Comparison of ENCODE assay signal across 8 cellular contexts in the genomic region with DNA sequence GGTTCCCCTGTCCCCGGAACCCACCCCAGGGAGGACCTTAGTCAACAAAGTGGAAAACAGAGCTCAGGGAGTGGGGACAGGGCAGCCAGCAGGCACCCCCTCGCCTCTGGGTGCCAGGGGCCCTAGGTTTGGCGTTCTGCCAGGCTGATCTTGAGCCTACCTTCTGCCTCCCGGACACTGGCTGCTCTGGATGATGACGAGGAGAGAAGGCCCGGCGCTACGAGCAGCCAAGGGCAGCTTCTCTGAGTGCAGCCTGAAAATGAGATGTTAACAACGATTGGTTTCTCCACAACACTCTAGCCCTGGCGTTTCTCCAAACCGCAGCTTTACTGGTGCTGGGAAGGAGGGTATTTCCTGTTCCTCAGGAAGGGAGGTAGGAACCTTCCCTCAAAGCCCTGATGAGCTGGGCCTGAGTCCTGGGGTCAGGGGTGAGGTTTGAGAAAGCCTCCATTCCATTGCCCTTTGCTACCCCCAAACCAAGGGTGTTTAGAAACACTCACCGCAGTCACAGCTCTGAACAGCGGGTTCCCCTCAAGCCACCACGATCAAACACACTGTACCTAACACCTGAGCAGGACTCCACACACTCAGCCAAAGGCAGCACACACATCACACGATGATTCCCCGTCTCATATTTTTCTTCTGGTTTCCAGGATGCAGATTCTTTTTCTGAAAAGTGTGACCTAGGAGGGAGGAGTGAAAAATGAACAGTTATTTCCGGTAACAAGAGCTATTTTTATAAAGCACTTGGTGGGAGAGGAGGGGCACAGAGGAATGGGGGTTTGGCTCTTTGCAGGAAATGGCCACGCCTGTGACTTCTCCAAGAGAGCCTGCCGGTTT. TPM values are rescaled to one million over a fixed set of nuclear protein-coding genes. Genes with fewer than 3 reads are reported as not detected.
DNase-seq lines count a peak whose midpoint lies in the region; ATAC-seq and TF ChIP-seq lines count a peak whose summit lies in the region.

A gene (minus strand): TSS at position 709 of the 840 bp plus-strand sequence. CDS start 1,054 bp downstream, outside the sequence.

- H3K27ac ChIP-seq in angular gyrus (ENCODE audit: low read depth, low read length) (peak within 1 kb of the TSS; percentile 74), right cardiac atrium (ENCODE audit: low read length) (peak within 1 kb of the TSS; percentile 98), skeletal muscle tissue (ENCODE audit: low read depth, low read length) (peak within 1 kb of the TSS; percentile 96)

- peak within 1 kb of the TSS; percentile 79 to 89 (median 81) for H3K9ac ChIP-seq in skeletal muscle tissue (ENCODE audit: low read depth in 1 of 3, low read length in 3 of 3)

- intact Hi-C loops in right cardiac atrium (cut with DNase I), result loop anchor here in 1 of 4 donors (5.0 to 10.0 kb wide), 2 partner anchors 35 to 47 kb away; a partner anchor contains a TSS

- no peaks in the 10 kb centered on the region for H3K9me3 ChIP-seq in right cardiac atrium (ENCODE audit: control insufficient read depth, low read length)
- no peaks in the 10 kb centered on the region for H3K9me3 ChIP-seq in skeletal muscle tissue (ENCODE audit: control insufficient read depth in 3 of 3, low read length in 3 of 3)

- no peak for TF ChIP-seq CTCF in GM10266 (IDR thresholded peaks at IDR 0.05; ENCODE audit: control insufficient read depth, insufficient read depth, low read depth, missing control alignments)

- H3K27me3 ChIP-seq in right cardiac atrium (ENCODE audit: control insufficient read depth, insufficient read depth) (no peaks in the 10 kb centered on the region), skeletal muscle tissue (ENCODE audit: control insufficient read depth in 3 of 3, insufficient read depth in 3 of 3, low read length in 3 of 3) (no peaks in the 10 kb centered on the region)

- 2% methylated on average over 19 of the region's 19 CpGs for WGBS in right cardiac atrium

- peak; percentile 74 to 77 for ATAC-seq in right cardiac atrium

- H3K4me1 ChIP-seq in right cardiac atrium (ENCODE audit: control insufficient read depth, insufficient read depth, low read length), result peaks cover 3% of the 10 kb centered on the region
- peaks cover 17 to 40% (median 19%) of the 10 kb centered on the region in 3 donors for H3K4me1 ChIP-seq in skeletal muscle tissue (ENCODE audit: control insufficient read depth in 3 of 3, insufficient read depth in 3 of 3, low read length in 3 of 3)

- H3K36me3 ChIP-seq in skeletal muscle tissue (ENCODE audit: control insufficient read depth in 3 of 3, insufficient read depth in 3 of 3, low read length in 3 of 3), result peaks cover 7 to 11% (median 7%) of the 10 kb centered on the region in 3 donors

- H3K4me3 ChIP-seq in right cardiac atrium (ENCODE audit: low read length) (peak within 1 kb of the TSS; percentile 55), skeletal muscle tissue (ENCODE audit: low read length in 3 of 3) (peak within 1 kb of the TSS; percentile 74 to 78 (median 75))

- DNase-seq in activated T-cell treated with anti-CD3 and anti-CD28 coated beads for 1 hour (ENCODE audit: low read depth) (peak; percentile 46), activated T-cell treated with anti-CD3 and anti-CD28 coated beads for 4 hours (no peak), LHCN-M2 (ENCODE audit: low read depth) (peak; percentile 99), SW 1271 (lab: John Stamatoyannopoulos, UW) (peak; percentile 86 to 93), right cardiac atrium (peak; percentile 89 to 93 (median 90)), GM10266 (ENCODE audit: extremely low spot score) (no peak)

RNA-seq across cellular contexts. Expression of the gene that starts here (rescaled TPM):
- 79.2 and 92.7 TPM in 2 replicates for total RNA-seq in LHCN-M2 (2014; rRNA removed)
- polyA plus RNA-seq in LHCN-M2 (2012), result 108 TPM
- total RNA-seq in right cardiac atrium, result 100 to 1,000 TPM in 1 of 4 donors, 10 to 100 TPM in 3; 79.7 to 125 (median 93.8) TPM
- polyA plus RNA-seq in right cardiac atrium, result 47.9 TPM
- total RNA-seq in skeletal muscle tissue, result 14.6 TPM

Comparison
In these comparisons a context has a peak if more than half of its experiments do, and no peak if none do; other contexts are left out.
1. DNase-seq: peak in activated T-cell treated with anti-CD3 and anti-CD28 coated beads for 1 hour (single experiment), LHCN-M2 (single experiment), SW 1271 (2 of 2) and right cardiac atrium (3 of 3); none in activated T-cell treated with anti-CD3 and anti-CD28 coated beads for 4 hours (single experiment) and GM10266 (single experiment).
2. Peak in every context shown above with its lines, with median percentiles within 50 percentile points of each other: H3K27ac ChIP-seq.